Comparison of ENCODE assay signal across 8 cellular contexts in the genomic region with DNA sequence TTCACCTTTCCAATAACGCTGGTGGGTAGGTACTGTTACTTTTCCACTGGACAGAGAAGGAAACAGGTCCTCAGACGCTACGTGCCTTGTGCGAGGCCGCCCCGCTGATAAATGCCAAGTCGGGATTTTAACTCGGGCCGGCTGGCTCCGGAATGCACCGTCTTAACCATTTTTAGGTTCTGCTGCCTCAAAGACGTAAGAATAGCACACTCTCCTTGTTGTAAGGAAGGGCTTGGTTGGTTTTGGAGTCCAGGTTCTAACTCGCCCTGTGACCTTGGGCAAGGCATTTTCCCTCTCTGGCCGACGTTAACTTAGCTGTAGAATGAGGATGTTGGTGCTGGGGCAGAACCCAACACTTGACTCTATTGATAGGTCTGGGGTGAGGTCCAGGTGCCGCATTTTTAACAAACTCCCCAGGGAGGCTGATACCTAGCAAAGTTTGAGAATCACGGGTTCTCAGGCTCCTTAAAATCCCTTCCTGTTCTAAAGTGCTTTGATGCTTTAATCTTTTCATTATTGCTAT. TPM values are rescaled to one million over a fixed set of nuclear protein-coding genes. Genes with fewer than 3 reads are reported as not detected.
A peak's percentile ranks its signal among the peaks of the same experiment; 100 is the strongest.
DNase-seq lines count a peak whose midpoint lies in the region; ATAC-seq and TF ChIP-seq lines count a peak whose summit lies in the region.

No MANE protein-coding gene starts in this region.

- H3K36me3 ChIP-seq in colonic mucosa (no peaks in the 10 kb centered on the region), vagina (no peaks in the 10 kb centered on the region)

- peaks cover 30% of the 10 kb centered on the region for H3K4me1 Mint-ChIP-seq in mesothelial cell of epicardium

- peak overlapping the region; percentile 97 for H3K4me3 Mint-ChIP-seq in mesothelial cell of epicardium

- H3K27me3 Mint-ChIP-seq in mesothelial cell of epicardium (ENCODE audit: low read depth), result no peaks in the 10 kb centered on the region

- H3K9me3 ChIP-seq in colonic mucosa, result no peaks in the 10 kb centered on the region
- H3K9me3 ChIP-seq in vagina, result no peaks in the 10 kb centered on the region

- intact Hi-C loops in colonic mucosa (cut with DNase I), result loop anchor here (10.0 kb wide), 1 partner anchor 65 kb away; no protein-coding TSS in a partner anchor
- intact Hi-C loops in vagina (cut with DNase I), result no loop called here

- H3K36me3 Mint-ChIP-seq in mesothelial cell of epicardium, result no peaks in the 10 kb centered on the region

- H3K27ac Mint-ChIP-seq in mesothelial cell of epicardium, result peak overlapping the region; percentile 78

- DNase-seq in NCI-H82 (lab: John Stamatoyannopoulos, UW) (peak; percentile 29), NCI-H82 treated with DMSO at 0.1 percent for 48 hours (lab: John Stamatoyannopoulos, UW; ENCODE audit: unreplicated experiment) (no peak), OCI-M1 (lab: John Stamatoyannopoulos, UW) (peak; percentile 48), colonic mucosa (no peak), mesothelial cell of epicardium (ENCODE audit: low spot score in 2 of 2, unreplicated experiment in 2 of 2) (peak in 1 of 2 experiments; percentile 40), vagina (ENCODE audit: extremely low spot score in 2 of 2) (no peak), NCI-H510A treated with DMSO at 0.1 percent for 48 hours (lab: John Stamatoyannopoulos, UW) (no peak)

- TF ChIP-seq POLR2A in vagina (IDR thresholded peaks at IDR 0.05), result no peak

- no peak for ATAC-seq in GM18498 (IDR thresholded peaks at IDR 0.05; ENCODE audit: unreplicated experiment)

- no peak for TF ChIP-seq CTCF in colonic mucosa (IDR thresholded peaks at IDR 0.05)
- TF ChIP-seq CTCF in mesothelial cell of epicardium (IDR thresholded peaks at IDR 0.05; ENCODE audit: unreplicated experiment), result no peak
- no peak for TF ChIP-seq CTCF in vagina (IDR thresholded peaks at IDR 0.05)

- H3K27ac ChIP-seq in colonic mucosa (peak overlapping the region; percentile 60), vagina (peak overlapping the region; percentile 82)

- peak overlapping the region; percentile 88 to 89 for H3K9ac ChIP-seq in colonic mucosa (ENCODE audit: low read depth in 2 of 2, low read length in 2 of 2)

- no peaks in the 10 kb centered on the region for H3K9me3 Mint-ChIP-seq in mesothelial cell of epicardium

- peaks cover 20% of the 10 kb centered on the region for H3K4me1 ChIP-seq in colonic mucosa
- peaks cover 58% of the 10 kb centered on the region for H3K4me1 ChIP-seq in vagina

- peak overlapping the region; percentile 91 for H3K4me3 ChIP-seq in colonic mucosa
- peak overlapping the region; percentile 99 to 100 for H3K4me3 ChIP-seq in vagina

- H3K27me3 ChIP-seq in colonic mucosa, result no peaks in the 10 kb centered on the region
- no peaks in the 10 kb centered on the region for H3K27me3 ChIP-seq in vagina

RNA-seq across cellular contexts. Expression of gene ANKRD13A, which starts 0.8 kb away (rescaled TPM):
- total RNA-seq in colonic mucosa (10 to 100 TPM; 39.9 to 69.1 TPM), mesothelial cell of epicardium (25.1 to 28.1 TPM (median 27.6 TPM) in 3 replicates), vagina (108 TPM)

RNA-seq across cellular contexts. Expression of gene GIT2, which starts 3.9 kb away (rescaled TPM):
- 10 to 100 TPM; 23.3 to 26.8 TPM for total RNA-seq in colonic mucosa
- total RNA-seq in mesothelial cell of epicardium, result 41.3 to 42.7 TPM (median 42.6 TPM) in 3 replicates
- total RNA-seq in vagina, result 43.0 TPM

RNA-seq across cellular contexts. Expression of gene C12orf76, which starts 48.3 kb away (rescaled TPM):
- total RNA-seq in colonic mucosa, result 1 to 10 TPM; 7.2 to 8.4 TPM
- 21.7 to 22.2 TPM (median 21.8 TPM) in 3 replicates for total RNA-seq in mesothelial cell of epicardium
- 7.6 TPM for total RNA-seq in vagina

Comparison
In these comparisons a context has a peak if more than half of its experiments do, and no peak if none do; other contexts are left out.
1. DNase-seq: peak in NCI-H82 (single experiment) and OCI-M1 (single experiment); none in NCI-H82 treated with DMSO at 0.1 percent for 48 hours (single experiment), colonic mucosa (single experiment), vagina (0 of 2) and NCI-H510A treated with DMSO at 0.1 percent for 48 hours (single experiment).